Comparison of ENCODE assay signal across 14 cellular contexts in genomic region chr20:38725458-38725958, GRCh38. TPM values are rescaled to one million over a fixed set of nuclear protein-coding genes. Genes with fewer than 3 reads are reported as not detected.
DNase-seq lines count a peak whose midpoint lies in the region; ATAC-seq, FAIRE-seq and TF ChIP-seq lines count a peak whose summit lies in the region.
"Had no signal": no experiment of that assay in that cellular context is flagged by ENCODE, and none has a peak within 500 bp of the region (broad histone marks: within the 10 kb centered on the region; RNA-seq: fewer than 3 reads in every experiment).

No MANE protein-coding gene starts in this region.

- peaks cover 71% of the 10 kb centered on the region for H3K27me3 Mint-ChIP-seq in activated naive CD8-positive, alpha-beta T cell
- H3K27me3 Mint-ChIP-seq in activated naive CD8-positive, alpha-beta T cell treated with anti-CD3 and anti-CD28 coated beads for 36 hours = peaks cover 97% of the 10 kb centered on the region
- H3K27me3 Mint-ChIP-seq in stimulated activated naive B cell treated with anti-CD40 and anti-IgM and Interleukin-4, amounts not matched to agents 10 μg/mL and 1 μg/mL and 100 μg/mL, for 72 hours = peaks cover 87 to 99% of the 10 kb centered on the region in 2 donors

- H2AK5ac ChIP-seq in H1 (ENCODE audit: low read depth, low read length) (peak overlapping the region; percentile 17; the same call in 1 of the 2 replicates), trophoblast cell (ENCODE audit: low read length) (no peak overlapping the region)

- H4K91ac ChIP-seq in H1 (replicated peaks; ENCODE audit: insufficient read length, low read length) (no peak overlapping the region), trophoblast cell (ENCODE audit: low read depth, low read length) (no peak overlapping the region)

- TF ChIP-seq POLR2A in H1 (IDR thresholded peaks at IDR 0.05; ENCODE audit: control extremely low read depth in 1 of 2, low read depth in 2 of 2, low read length in 2 of 2) = no peak

- H4K5ac ChIP-seq in H1 (ENCODE audit: insufficient read length, low read depth, low read length) = no peak overlapping the region

- POLR2A ChIA-PET in H1 (lab: Charles Lee; ENCODE audit: partially characterized antibody) = interaction anchor here (1.4 to 2.7 kb wide), 5 partner anchors 22 to 78 kb away, joined by 3 to 9 read pairs (median 8); no protein-coding TSS in a partner anchor

- peak overlapping the region; percentile 61; the same call in 1 of the 2 replicates for H2AFZ ChIP-seq in Loucy (ENCODE audit: low read length)
- H2AFZ ChIP-seq in H1 (ENCODE audit: low read length) = no peak overlapping the region
- no peak overlapping the region for H2AFZ ChIP-seq in trophoblast cell (ENCODE audit: insufficient read depth, low read length, poor library complexity)

- H3K9me3 ChIP-seq in Loucy (ENCODE audit: insufficient read depth, low read depth, low read length) = no peaks in the 10 kb centered on the region
- H3K9me3 ChIP-seq in H1 (ENCODE audit: insufficient read depth in 2 of 2, low read depth in 1 of 2, low read length in 1 of 2) = no peaks in the 10 kb centered on the region
- peaks cover 22% of the 10 kb centered on the region for H3K9me3 ChIP-seq in trophoblast cell (ENCODE audit: insufficient read depth, low read depth, low read length)
- H3K9me3 ChIP-seq: esophagus muscularis mucosa had no signal

- H3K79me1 ChIP-seq in H1 (ENCODE audit: low read depth, low read length) = no peaks in the 10 kb centered on the region
- no peaks in the 10 kb centered on the region for H3K79me1 ChIP-seq in trophoblast cell (ENCODE audit: low read length)

- H4K8ac ChIP-seq in H1 (ENCODE audit: extremely low read depth, insufficient read depth, low read length) (no peak overlapping the region), trophoblast cell (ENCODE audit: low read depth, low read length) (no peak overlapping the region)

- no peaks in the 10 kb centered on the region for H3K79me2 ChIP-seq in Loucy (ENCODE audit: insufficient read depth, low read length)
- no peaks in the 10 kb centered on the region for H3K79me2 ChIP-seq in H1 (ENCODE audit: control insufficient read depth in 1 of 2, insufficient read depth in 2 of 2, low read length in 2 of 2)
- H3K79me2 ChIP-seq in trophoblast cell (ENCODE audit: control insufficient read depth, insufficient read depth, low read length, poor library complexity) = no peaks in the 10 kb centered on the region

- no peak for FAIRE-seq in H1 (lab: Jason Lieb, UNC)
- FAIRE-seq: G401.6 had no signal

- H3K9me3 Mint-ChIP-seq in activated naive CD8-positive, alpha-beta T cell (ENCODE audit: low read depth) = no peaks in the 10 kb centered on the region
- H3K9me3 Mint-ChIP-seq in activated naive CD8-positive, alpha-beta T cell treated with anti-CD3 and anti-CD28 coated beads for 36 hours = peaks cover 7% of the 10 kb centered on the region
- peaks cover 0 to 8% of the 10 kb centered on the region in 2 donors for H3K9me3 Mint-ChIP-seq in stimulated activated naive B cell treated with anti-CD40 and anti-IgM and Interleukin-4, amounts not matched to agents 10 μg/mL and 1 μg/mL and 100 μg/mL, for 72 hours

- no peak overlapping the region for H3K4ac ChIP-seq in H1 (replicated peaks; ENCODE audit: insufficient read length, low read depth, low read length)
- H3K4ac ChIP-seq in trophoblast cell (ENCODE audit: low read depth, low read length) = no peak overlapping the region

- H2BK12ac ChIP-seq in H1 (ENCODE audit: low read depth, low read length) = peak overlapping the region; percentile 81; the same call in 1 of the 2 replicates
- H2BK12ac ChIP-seq in trophoblast cell (ENCODE audit: low read length) = no peak overlapping the region

- TF ChIP-seq EP300 in H1 (IDR thresholded peaks at IDR 0.05; ENCODE audit: borderline replicate concordance in 1 of 2, low read depth in 2 of 2, low read length in 2 of 2) = no peak

- H3K4me2 ChIP-seq in Loucy (ENCODE audit: low read depth, low read length, poor library complexity, severe bottlenecking) (peak overlapping the region; percentile 30), H1 (ENCODE audit: insufficient read depth in 1 of 2, low read depth in 2 of 2, low read length in 2 of 2) (peak overlapping the region; percentile 86), trophoblast cell (ENCODE audit: low read length) (no peak overlapping the region)

- peaks cover 23% of the 10 kb centered on the region for H3K23me2 ChIP-seq in H1 (ENCODE audit: low read depth, low read length)

- peaks cover 54% of the 10 kb centered on the region for H3K4me1 Mint-ChIP-seq in activated naive CD8-positive, alpha-beta T cell (ENCODE audit: low read depth)
- peaks cover 45% of the 10 kb centered on the region for H3K4me1 Mint-ChIP-seq in activated naive CD8-positive, alpha-beta T cell treated with anti-CD3 and anti-CD28 coated beads for 36 hours
- H3K4me1 Mint-ChIP-seq in stimulated activated naive B cell treated with anti-CD40 and anti-IgM and Interleukin-4, amounts not matched to agents 10 μg/mL and 1 μg/mL and 100 μg/mL, for 72 hours = peaks cover 62 to 81% of the 10 kb centered on the region in 2 donors

- H2BK5ac ChIP-seq in H1 (ENCODE audit: low read depth, low read length) = no peak overlapping the region; the same call in 1 of the 2 replicates
- H2BK5ac ChIP-seq in trophoblast cell (ENCODE audit: low read depth, low read length, poor library complexity) = no peak overlapping the region

- H3K4me3 ChIP-seq in Loucy (ENCODE audit: low read length, poor library complexity, severe bottlenecking) (peak overlapping the region; percentile 7), H1 (ENCODE audit: extremely low read depth in 1 of 4, insufficient read depth in 2 of 4, low read depth in 3 of 4, low read length in 4 of 4) (peak overlapping the region in 3 of 4 experiments; percentile 2 to 59 (median 11); a peak in 4 of 8 replicates), trophoblast cell (ENCODE audit: low read depth, low read length) (no peak overlapping the region)
- H3K4me3 ChIP-seq: esophagus muscularis mucosa had no signal

- H3K4me1 ChIP-seq in Loucy (ENCODE audit: insufficient read depth, low read length, poor library complexity, severe bottlenecking) (peaks cover 6% of the 10 kb centered on the region), H1 (replicated peaks in 1 of 4; ENCODE audit: control insufficient read depth in 3 of 4, insufficient read depth in 4 of 4, low read length in 3 of 4) (peaks cover 5 to 66% (median 40%) of the 10 kb centered on the region in 4 experiments), trophoblast cell (ENCODE audit: control insufficient read depth in 1 of 2, insufficient read depth in 2 of 2, low read length in 2 of 2) (peaks cover 3 to 5% of the 10 kb centered on the region in 2 experiments)
- H3K4me1 ChIP-seq: BE2C had no signal

- no peaks in the 10 kb centered on the region for H3K36me3 ChIP-seq in Loucy (ENCODE audit: insufficient read depth, low read length)
- no peaks in the 10 kb centered on the region for H3K36me3 ChIP-seq in H1 (ENCODE audit: control insufficient read depth in 2 of 4, insufficient read depth in 4 of 4, low read length in 3 of 4)
- H3K36me3 ChIP-seq in trophoblast cell (ENCODE audit: control insufficient read depth in 1 of 2, insufficient read depth in 2 of 2, low read length in 2 of 2) = no peaks in the 10 kb centered on the region
- H3K36me3 ChIP-seq: BE2C, esophagus muscularis mucosa had no signal

- no peak overlapping the region for H3K56ac ChIP-seq in H1 (replicated peaks; ENCODE audit: insufficient read length, low read depth, low read length)

- H3K4me3 Mint-ChIP-seq in activated naive CD8-positive, alpha-beta T cell = peak overlapping the region; percentile 55
- no peak overlapping the region for H3K4me3 Mint-ChIP-seq in activated naive CD8-positive, alpha-beta T cell treated with anti-CD3 and anti-CD28 coated beads for 36 hours
- peak overlapping the region; percentile 61 to 71 for H3K4me3 Mint-ChIP-seq in stimulated activated naive B cell treated with anti-CD40 and anti-IgM and Interleukin-4, amounts not matched to agents 10 μg/mL and 1 μg/mL and 100 μg/mL, for 72 hours

- no peak for DNase-seq in activated naive CD8-positive, alpha-beta T cell treated with anti-CD3 and anti-CD28 coated beads for 36 hours
- DNase-seq in H1 (ENCODE audit: low read depth in 1 of 2, low spot score in 2 of 2) (no peak), trophoblast cell (no peak), GDM1 (lab: John Stamatoyannopoulos, UW) (no peak)
- no peak for DNase-seq in stimulated activated naive B cell treated with anti-CD40 and anti-IgM and Interleukin-4, amounts not matched to agents 10 μg/mL and 1 μg/mL and 100 μg/mL, for 72 hours
- DNase-seq: activated effector memory CD4-positive, alpha-beta T cell treated with Interleukin-2 at 50 U/mL for 16 hours; NCI-H748 treated with DMSO at 0.1 percent for 48 hours; stimulated activated naive CD4-positive, alpha-beta T cell treated with Interleukin-2 at 50 U/mL for 16 hours had no signal

- no peak overlapping the region for H3K27ac Mint-ChIP-seq in activated naive CD8-positive, alpha-beta T cell
- H3K27ac Mint-ChIP-seq in activated naive CD8-positive, alpha-beta T cell treated with anti-CD3 and anti-CD28 coated beads for 36 hours = no peak overlapping the region
- H3K27ac Mint-ChIP-seq in stimulated activated naive B cell treated with anti-CD40 and anti-IgM and Interleukin-4, amounts not matched to agents 10 μg/mL and 1 μg/mL and 100 μg/mL, for 72 hours = peak overlapping the region; percentile 82

- H3K14ac ChIP-seq in H1 (ENCODE audit: insufficient read length) = no peak overlapping the region
- no peak overlapping the region for H3K14ac ChIP-seq in trophoblast cell (ENCODE audit: low read length)

- CTCF ChIA-PET in H1 (lab: Charles Lee; ENCODE audit: partially characterized antibody) = interaction anchor here (0.7 to 12.4 kb wide), 51 partner anchors 8 to 387 kb away, joined by 3 to 236 read pairs (median 6); partner anchors contain the start of genes ACTR5 and DHX35

- H3K9ac ChIP-seq in Loucy (ENCODE audit: low read depth, low read length, poor library complexity, severe bottlenecking) (no peak overlapping the region), H1 (replicated peaks in 1 of 4; ENCODE audit: extremely low read depth in 1 of 4, low read depth in 3 of 4, low read length in 3 of 4) (no peak overlapping the region), trophoblast cell (ENCODE audit: low read length) (no peak overlapping the region)

- no peaks in the 10 kb centered on the region for H3F3A ChIP-seq in Loucy (ENCODE audit: low read depth)

- H3K18ac ChIP-seq in H1 (ENCODE audit: extremely low read depth, low read length) (0 out of 2 replicates have a peak overlapping the region, but pooled peaks have one; percentile 3), trophoblast cell (ENCODE audit: low read length) (no peak overlapping the region)

- no peaks in the 10 kb centered on the region for H3K9me2 ChIP-seq in Loucy (replicated peaks; ENCODE audit: low read depth, low read length)

- ATAC-seq in stimulated activated naive B cell treated with anti-CD40 and anti-IgM and Interleukin-4, amounts not matched to agents 10 μg/mL and 1 μg/mL and 100 μg/mL, for 72 hours (replicated peaks) = no peak
- ATAC-seq in HG03045 (IDR thresholded peaks at IDR 0.05; ENCODE audit: unreplicated experiment) = no peak

- H4K12ac ChIP-seq in trophoblast cell (ENCODE audit: low read depth, low read length) = no peak overlapping the region

- peak overlapping the region; percentile 65; the same call in 1 of the 2 replicates for H2BK15ac ChIP-seq in H1 (ENCODE audit: low read length)

- H3K23ac ChIP-seq in H1 (ENCODE audit: insufficient read length) (no peak overlapping the region), trophoblast cell (ENCODE audit: low read length) (no peak overlapping the region)

- H3K27ac ChIP-seq in H1 (ENCODE audit: low read depth, low read length) = no peak overlapping the region
- no peak overlapping the region for H3K27ac ChIP-seq in trophoblast cell (ENCODE audit: low read depth, low read length)
- H3K27ac ChIP-seq: esophagus muscularis mucosa had no signal

- H3K36me3 Mint-ChIP-seq in activated naive CD8-positive, alpha-beta T cell = no peaks in the 10 kb centered on the region
- H3K36me3 Mint-ChIP-seq in activated naive CD8-positive, alpha-beta T cell treated with anti-CD3 and anti-CD28 coated beads for 36 hours = peaks cover 3% of the 10 kb centered on the region
- H3K36me3 Mint-ChIP-seq in stimulated activated naive B cell treated with anti-CD40 and anti-IgM and Interleukin-4, amounts not matched to agents 10 μg/mL and 1 μg/mL and 100 μg/mL, for 72 hours = peaks cover 16 to 19% of the 10 kb centered on the region in 2 donors

- H2BK20ac ChIP-seq in H1 (ENCODE audit: low read length) = 0 out of 2 replicates have a peak overlapping the region, but pooled peaks have one; percentile 11

- TF ChIP-seq RAD21 in H1 (IDR thresholded peaks at IDR 0.05 in 1 of 2, conservative IDR thresholded peaks at IDR 0.05 in 1 of 2; ENCODE audit: low read depth in 2 of 2, low read length in 2 of 2) = no peak

- no peak for TF ChIP-seq CTCF in Loucy (conservative IDR thresholded peaks at IDR 0.05; ENCODE audit: low read length)
- no peak for TF ChIP-seq CTCF in H1 (IDR thresholded peaks at IDR 0.05; ENCODE audit: control extremely low read depth in 1 of 3, insufficient read depth in 1 of 3, low read depth in 1 of 3, low read length in 3 of 3)

- 8% methylated on average over 22 of the region's 22 CpGs; no CpG with 5 or more reads in 1 of the 2 experiments for WGBS in H1 (ENCODE audit: extremely low coverage in 1 of 2, insufficient coverage in 1 of 2, insufficient read length in 1 of 2, insufficient replicate concordance in 2 of 2, low coverage in 1 of 2, low lambda C conversion rate in 2 of 2, missing lambda C conversion rate in 1 of 2), 2 experiments
- WGBS in trophoblast cell (ENCODE audit: extremely low coverage, insufficient coverage, insufficient read length) = no CpG with 5 or more reads among the region's 22 CpGs

- H4K20me1 ChIP-seq in Loucy (ENCODE audit: insufficient read depth, low read length, poor library complexity, severe bottlenecking) (no peaks in the 10 kb centered on the region), H1 (replicated peaks in 1 of 2; ENCODE audit: control insufficient read depth in 1 of 2, insufficient read depth in 2 of 2, low read length in 2 of 2) (peaks cover 11 to 27% of the 10 kb centered on the region in 2 experiments)

- H2BK120ac ChIP-seq in H1 (replicated peaks; ENCODE audit: low read depth, low read length) (no peak overlapping the region), trophoblast cell (ENCODE audit: insufficient read depth, low read length, poor library complexity) (no peak overlapping the region)

- H3K27me3 ChIP-seq in Loucy (ENCODE audit: insufficient read depth, low read length, poor library complexity, severe bottlenecking) (peaks cover 27% of the 10 kb centered on the region), H1 (replicated peaks in 1 of 4; ENCODE audit: control insufficient read depth in 3 of 4, extremely low read depth in 1 of 4, insufficient read depth in 3 of 4, low read length in 3 of 4) (peaks cover 92 to 100% (median 99%) of the 10 kb centered on the region in 4 experiments), trophoblast cell (ENCODE audit: insufficient read depth, low read length) (peaks cover 94% of the 10 kb centered on the region)

RNA-seq across cellular contexts. Expression of gene SLC32A1, which starts 1.2 kb away (rescaled TPM):
- not detected for total RNA-seq in activated naive CD8-positive, alpha-beta T cell treated with anti-CD3 and anti-CD28 coated beads for 36 hours
- total RNA-seq in H1 (2021; fragmentation: NEBNext Ultra II Directional; extraction: Animal tissue kit (Norgen Biotek cat#: 25700)) = 0.15 and 0.33 TPM in 2 replicates
- 0.09 and 0.19 TPM in 2 replicates for polyA plus RNA-seq in H1 (2011; rRNA removed)
- 0.10 TPM for polyA plus RNA-seq in H1 (2011; cell fraction: cytosol; rRNA removed)
- 0.20 TPM for polyA plus RNA-seq in H1 (2011; cell fraction: nucleus; rRNA removed)
- polyA plus RNA-seq in H1 (2012, experiment 1 of 2) = 0.12 to 0.53 TPM (median 0.31 TPM) in 4 replicates
- polyA plus RNA-seq in H1 (2012, experiment 2 of 2) = 0.13 TPM
- 0.28 TPM for polyA plus RNA-seq in H1 (2013, experiment 1 of 2)
- 0.33 TPM for polyA plus RNA-seq in H1 (2013, experiment 2 of 2)
- 0.12 and 0.16 TPM in 2 replicates for polyA minus RNA-seq in H1 (2011; rRNA and poly(A)+ RNA removed)
- not detected for polyA minus RNA-seq in H1 (2011; cell fraction: cytosol; rRNA and poly(A)+ RNA removed)
- polyA minus RNA-seq in H1 (2011; cell fraction: nucleus; rRNA and poly(A)+ RNA removed) = not detected
- polyA plus RNA-seq in trophoblast cell (2013) = not detected in 2 replicates
- total RNA-seq: esophagus muscularis mucosa had no signal

RNA-seq across cellular contexts. Expression of gene ACTR5, which starts 22.8 kb away (rescaled TPM):
- 1 to 10 TPM; 7.3 to 7.5 TPM for total RNA-seq in activated naive CD8-positive, alpha-beta T cell treated with anti-CD3 and anti-CD28 coated beads for 36 hours
- total RNA-seq in H1 (2021; fragmentation: NEBNext Ultra II Directional; extraction: Animal tissue kit (Norgen Biotek cat#: 25700)) = 14.1 and 14.4 TPM in 2 replicates
- 10.4 and 11.7 TPM in 2 replicates for polyA plus RNA-seq in H1 (2011; rRNA removed)
- 12.6 TPM for polyA plus RNA-seq in H1 (2011; cell fraction: cytosol; rRNA removed)
- 19.7 TPM for polyA plus RNA-seq in H1 (2011; cell fraction: nucleus; rRNA removed)
- 10.0 to 12.0 TPM (median 11.3 TPM) in 4 replicates for polyA plus RNA-seq in H1 (2012, experiment 1 of 2)
- 10.4 TPM for polyA plus RNA-seq in H1 (2012, experiment 2 of 2)
- 9.9 TPM for polyA plus RNA-seq in H1 (2013, experiment 1 of 2)
- polyA plus RNA-seq in H1 (2013, experiment 2 of 2) = 9.2 TPM
- polyA minus RNA-seq in H1 (2011; rRNA and poly(A)+ RNA removed) = 10.7 and 11.4 TPM in 2 replicates
- 6.6 TPM for polyA minus RNA-seq in H1 (2011; cell fraction: cytosol; rRNA and poly(A)+ RNA removed)
- 9.6 TPM for polyA minus RNA-seq in H1 (2011; cell fraction: nucleus; rRNA and poly(A)+ RNA removed)
- polyA plus RNA-seq in trophoblast cell (2013) = 4.7 and 4.8 TPM in 2 replicates
